In genomic region chr4:14165253-14165942, GRCh38 we compare ENCODE assay signal across 8 cellular contexts.
DNase-seq lines count a peak whose midpoint lies in the region; ATAC-seq and TF ChIP-seq lines count a peak whose summit lies in the region.

No MANE protein-coding gene starts in this region.

- ATAC-seq in GM18508 (IDR thresholded peaks at IDR 0.05; ENCODE audit: insufficient read depth, unreplicated experiment) (peak; percentile 99), GM21515 (IDR thresholded peaks at IDR 0.05; ENCODE audit: unreplicated experiment) (peak; percentile 99), HG03280 (IDR thresholded peaks at IDR 0.05; ENCODE audit: unreplicated experiment) (peak; percentile 100), aorta (ENCODE audit: low FRiP score) (no peak)

- CTCF ChIA-PET in CD4-positive, alpha-beta memory T cell (lab: Charles Lee; ENCODE audit: partially characterized antibody) = no interaction called here

- intact Hi-C loops in aorta (cut with DNase I) = no loop called here
- intact Hi-C loops in CD4-positive, alpha-beta memory T cell (cut with micrococcal nuclease) = no loop called here
- intact Hi-C loops in ascending aorta (cut with DNase I) = no loop called here

- TF ChIP-seq CTCF in ascending aorta (IDR thresholded peaks at IDR 0.05) = no peak

- H3K36me3 ChIP-seq in aorta (ENCODE audit: control insufficient read depth in 1 of 2, insufficient read depth in 2 of 2, low read length in 1 of 2) = no peaks in the 10 kb centered on the region
- H3K36me3 ChIP-seq in CD4-positive, alpha-beta memory T cell (ENCODE audit: insufficient read depth, low read length) = no peaks in the 10 kb centered on the region
- H3K36me3 ChIP-seq in SJCRH30 = no peaks in the 10 kb centered on the region
- H3K36me3 ChIP-seq in ascending aorta = no peaks in the 10 kb centered on the region

- H3K4me3 ChIP-seq in aorta (ENCODE audit: low read length in 2 of 2) = no peak overlapping the region
- H3K4me3 ChIP-seq in CD4-positive, alpha-beta memory T cell (ENCODE audit: low read length in 2 of 2) = no peak overlapping the region
- no peak overlapping the region for H3K4me3 ChIP-seq in SJCRH30
- H3K4me3 ChIP-seq in ascending aorta = no peak overlapping the region

- no peaks in the 10 kb centered on the region for H3K27me3 Mint-ChIP-seq in CD4-positive, alpha-beta memory T cell

- H3K4me1 ChIP-seq in aorta (ENCODE audit: control insufficient read depth in 1 of 2, insufficient read depth in 2 of 2, low read length in 2 of 2) = no peaks in the 10 kb centered on the region
- H3K4me1 ChIP-seq in CD4-positive, alpha-beta memory T cell (ENCODE audit: insufficient read depth, low read length) = no peaks in the 10 kb centered on the region
- no peaks in the 10 kb centered on the region for H3K4me1 ChIP-seq in SJCRH30
- H3K4me1 ChIP-seq in ascending aorta = no peaks in the 10 kb centered on the region

- no peak overlapping the region for H3K27ac Mint-ChIP-seq in CD4-positive, alpha-beta memory T cell

- peak; percentile 16 for DNase-seq in globus pallidus (ENCODE audit: low spot score)
- DNase-seq in aorta = no peak
- DNase-seq in CD4-positive, alpha-beta memory T cell = no peak
- no peak for DNase-seq in SJCRH30
- DNase-seq in ascending aorta (ENCODE audit: low spot score in 2 of 2) = no peak

- H3K27ac ChIP-seq in aorta (ENCODE audit: low read depth in 1 of 2, low read length in 2 of 2) (no peak overlapping the region), SJCRH30 (no peak overlapping the region), ascending aorta (no peak overlapping the region)
- H3K27ac ChIP-seq in CD4-positive, alpha-beta memory T cell (ENCODE audit: low read depth, low read length) = no peak overlapping the region

- WGBS in aorta, 2 donors = 61 to 69% methylated on average over 3 of the region's 3 CpGs

- no peaks in the 10 kb centered on the region for H3K36me3 Mint-ChIP-seq in CD4-positive, alpha-beta memory T cell

- H3K4me3 Mint-ChIP-seq in CD4-positive, alpha-beta memory T cell = no peak overlapping the region

- no peaks in the 10 kb centered on the region for H3K4me1 Mint-ChIP-seq in CD4-positive, alpha-beta memory T cell

- H3K9me3 ChIP-seq in aorta (ENCODE audit: control insufficient read depth, low read length) (no peaks in the 10 kb centered on the region), SJCRH30 (replicated peaks) (no peaks in the 10 kb centered on the region), ascending aorta (no peaks in the 10 kb centered on the region)
- no peaks in the 10 kb centered on the region for H3K9me3 ChIP-seq in CD4-positive, alpha-beta memory T cell (ENCODE audit: control insufficient read depth in 1 of 2, low read length in 2 of 2)

- H3K9me3 Mint-ChIP-seq in CD4-positive, alpha-beta memory T cell = peaks cover 0 to 3% (median 0%) of the 10 kb centered on the region in 8 donors

- H3K27me3 ChIP-seq in aorta (ENCODE audit: control insufficient read depth in 1 of 2, insufficient read depth in 2 of 2, low read length in 1 of 2) (no peaks in the 10 kb centered on the region), SJCRH30 (no peaks in the 10 kb centered on the region), ascending aorta (no peaks in the 10 kb centered on the region)
- no peaks in the 10 kb centered on the region for H3K27me3 ChIP-seq in CD4-positive, alpha-beta memory T cell (ENCODE audit: insufficient read depth, low read length)

- POLR2A ChIA-PET in CD4-positive, alpha-beta memory T cell (lab: Charles Lee; ENCODE audit: partially characterized antibody) = no interaction called here
